34 cellular contexts compared by ENCODE assay signal in genomic region chr15:86491118-86491517, GRCh38.
"Had no signal": no experiment of that assay in that cellular context is flagged by ENCODE, and none has a peak within 500 bp of the region (broad histone marks: within the 10 kb centered on the region; RNA-seq: fewer than 3 reads in every experiment).

No MANE protein-coding gene starts in this region.

- H3K36me3 ChIP-seq: adrenal gland, brain microvascular endothelial cell, breast epithelium, cardiac muscle cell, colonic mucosa, WERI-Rb-1 had no signal

- DNase-seq: activated CD4-positive, alpha-beta memory T cell treated with anti-CD3 and anti-CD28 coated beads, Interleukin-2, amount 10 ng/mL, durations not matched to agents 7 days and 5 days; activated CD4-positive, alpha-beta T cell treated with anti-CD3 and anti-CD28 coated beads for 1 hour; activated CD4-positive, alpha-beta T cell treated with anti-CD3 and anti-CD28 coated beads for 36 hours; activated CD4-positive, alpha-beta T cell treated with anti-CD3 and anti-CD28 coated beads for 48 hours; activated CD4-positive, alpha-beta T cell treated with anti-CD3 and anti-CD28 coated beads, Interleukin-2, amount 10 ng/mL, durations not matched to agents 7 days and 5 days; activated CD4-positive, alpha-beta T cell treated with anti-CD3 and anti-CD28 coated beads, Interleukin-2, amount 50 U/mL, for 48 hours; activated CD4-positive, CD25-positive, alpha-beta regulatory T cell; activated CD8-positive, alpha-beta memory T cell treated with anti-CD3 and anti-CD28 coated beads for 24 hours; activated CD8-positive, alpha-beta memory T cell treated with anti-CD3 and anti-CD28 coated beads, Interleukin-2, amount 10 ng/mL, durations not matched to agents 7 days and 5 days; activated CD8-positive, alpha-beta memory T cell treated with anti-CD3 and anti-CD28 coated beads, Interleukin-2, amount 50 U/mL, for 48 hours; activated CD8-positive, alpha-beta T cell treated with anti-CD3 and anti-CD28 coated beads, Interleukin-2, amount 10 ng/mL, durations not matched to agents 7 days and 5 days; activated effector memory CD4-positive, alpha-beta T cell treated with Interleukin-2 at 50 U/mL for 16 hours; activated gamma-delta T cell; activated naive CD4-positive, alpha-beta T cell treated with anti-CD3 and anti-CD28 coated beads for 36 hours; activated naive CD4-positive, alpha-beta T cell treated with anti-CD3 and anti-CD28 coated beads, Interleukin-2, amount 50 U/mL, for 16 hours; activated naive CD8-positive, alpha-beta T cell treated with anti-CD3 and anti-CD28 coated beads for 36 hours; activated T-cell treated with anti-CD3 and anti-CD28 coated beads, Interleukin-2, amount 50 U/mL, for 4 hours; adrenal gland; amniotic stem cell; aorta; body of pancreas; brain microvascular endothelial cell; cerebellar nuclear complex; colonic mucosa; T-helper 1 cell; T-helper 9 cell; WERI-Rb-1 had no signal

- H3K27me3 ChIP-seq: adrenal gland, body of pancreas, brain microvascular endothelial cell, breast epithelium, cardiac muscle cell, colonic mucosa had no signal

- ATAC-seq: activated CD4-positive, alpha-beta T cell treated with anti-CD3 and anti-CD28 coated beads for 36 hours; activated CD4-positive, CD25-positive, alpha-beta regulatory T cell treated with anti-CD3 and anti-CD28 coated beads, Interleukin-2, amount 50 U/mL, for 24 hours; activated CD8-positive, alpha-beta memory T cell treated with anti-CD3 and anti-CD28 coated beads, Interleukin-2, amount 10 ng/mL, durations not matched to agents 7 days and 5 days; activated CD8-positive, alpha-beta T cell treated with anti-CD3 and anti-CD28 coated beads, Interleukin-2, amount 10 ng/mL, durations not matched to agents 7 days and 5 days; activated naive CD4-positive, alpha-beta T cell treated with anti-CD3 and anti-CD28 coated beads, Interleukin-2, amount 50 U/mL, for 72 hours; activated T-cell treated with anti-CD3 and anti-CD28 coated beads, Interleukin-2, amount 50 U/mL, for 4 hours; body of pancreas; WTC11 had no signal

- H3K4me3 ChIP-seq: adrenal gland, body of pancreas, breast epithelium, cardiac muscle cell, colonic mucosa had no signal

- FAIRE-seq: astrocyte, TTC549 had no signal
